8 cellular contexts compared by ENCODE assay signal in the genomic region with DNA sequence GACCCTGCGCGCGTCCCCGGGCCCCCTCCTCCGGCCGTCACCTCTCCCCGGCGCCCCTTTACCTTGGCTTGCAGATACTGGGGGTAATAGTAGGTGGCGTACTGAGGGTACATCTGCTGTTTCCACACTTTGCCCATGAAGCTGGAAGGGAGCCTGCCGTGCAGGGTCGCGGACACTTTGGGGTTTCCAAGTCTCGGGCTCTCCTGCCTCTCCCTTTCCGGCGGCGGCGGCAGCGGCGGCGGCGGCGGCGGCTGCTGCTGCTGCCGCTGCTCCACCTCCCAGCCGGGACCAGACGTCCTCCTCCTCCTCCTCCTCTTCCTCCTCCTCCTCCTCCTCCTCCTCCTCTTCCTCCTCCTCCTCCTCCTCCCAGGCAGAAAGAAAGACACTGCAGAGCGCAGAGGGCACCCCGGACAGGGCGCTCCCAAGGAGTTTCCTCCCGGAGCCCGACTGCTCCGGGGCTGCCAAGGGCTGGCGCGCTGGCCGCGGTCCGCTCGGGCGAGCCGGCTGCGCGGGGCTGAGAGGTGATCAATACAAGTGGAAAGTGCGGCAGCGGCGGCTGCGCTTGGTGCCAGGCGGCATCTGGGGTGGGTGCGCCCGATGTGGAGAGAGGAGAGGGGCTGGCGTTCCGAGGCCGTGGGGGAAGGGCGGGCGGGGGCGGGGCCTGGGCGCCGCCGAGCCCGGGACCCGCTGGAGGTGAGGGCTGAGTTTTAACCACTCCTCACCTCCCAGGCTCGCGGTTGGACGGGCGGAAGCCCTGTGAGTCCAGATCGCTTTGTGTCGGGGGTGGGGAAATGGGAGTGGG. TPM values are rescaled to one million over a fixed set of nuclear protein-coding genes. Genes with fewer than 3 reads are reported as not detected.
DNase-seq lines count a peak whose midpoint lies in the region; ATAC-seq, FAIRE-seq and TF ChIP-seq lines count a peak whose summit lies in the region.

A gene with protein sequence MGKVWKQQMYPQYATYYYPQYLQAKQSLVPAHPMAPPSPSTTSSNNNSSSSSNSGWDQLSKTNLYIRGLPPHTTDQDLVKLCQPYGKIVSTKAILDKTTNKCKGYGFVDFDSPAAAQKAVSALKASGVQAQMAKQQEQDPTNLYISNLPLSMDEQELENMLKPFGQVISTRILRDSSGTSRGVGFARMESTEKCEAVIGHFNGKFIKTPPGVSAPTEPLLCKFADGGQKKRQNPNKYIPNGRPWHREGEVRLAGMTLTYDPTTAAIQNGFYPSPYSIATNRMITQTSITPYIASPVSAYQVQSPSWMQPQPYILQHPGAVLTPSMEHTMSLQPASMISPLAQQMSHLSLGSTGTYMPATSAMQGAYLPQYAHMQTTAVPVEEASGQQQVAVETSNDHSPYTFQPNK (minus strand): TSS at position 581 of the 802 bp plus-strand sequence. CDS start 444 bp downstream, at position 137.

- peak; percentile 51 for ATAC-seq in CD4-positive, alpha-beta T cell (ENCODE audit: poor library complexity)
- peak; percentile 51 for ATAC-seq in HG02759 (IDR thresholded peaks at IDR 0.05; ENCODE audit: unreplicated experiment)

- POLR2A ChIA-PET in CD4-positive, alpha-beta T cell (lab: Charles Lee) = interaction anchor here (1.0 to 3.3 kb wide), 7 partner anchors 8 to 118 kb away, joined by 3 to 18 read pairs (median 5); no protein-coding TSS in a partner anchor

- no peaks in the 10 kb centered on the region for H3K27me3 Mint-ChIP-seq in CD4-positive, alpha-beta T cell
- peaks cover 21% of the 10 kb centered on the region for H3K27me3 Mint-ChIP-seq in neural crest cell (ENCODE audit: low read depth)

- peak within 1 kb of the TSS; percentile 90 for H3K27ac ChIP-seq in CD4-positive, alpha-beta T cell (ENCODE audit: low read depth, low read length)
- H3K27ac ChIP-seq in suprapubic skin = peak within 1 kb of the TSS; percentile 99

- H3K4me3 Mint-ChIP-seq in CD4-positive, alpha-beta T cell = peak within 1 kb of the TSS; percentile 98
- peak within 1 kb of the TSS; percentile 89 for H3K4me3 Mint-ChIP-seq in neural crest cell

- peaks cover 10% of the 10 kb centered on the region for H3K36me3 Mint-ChIP-seq in CD4-positive, alpha-beta T cell (ENCODE audit: low read depth)
- H3K36me3 Mint-ChIP-seq in neural crest cell (ENCODE audit: low read depth) = no peaks in the 10 kb centered on the region

- H3K4me1 Mint-ChIP-seq in CD4-positive, alpha-beta T cell (ENCODE audit: low read depth) = peaks cover 58% of the 10 kb centered on the region
- H3K4me1 Mint-ChIP-seq in neural crest cell = peaks cover 24% of the 10 kb centered on the region

- H3K36me3 ChIP-seq in suprapubic skin = no peaks in the 10 kb centered on the region

- 2% methylated on average over 44 of the region's 66 CpGs for WGBS in suprapubic skin

- FAIRE-seq in RCC 7860 (lab: Jason Lieb, UNC) = no peak

- H3K27ac Mint-ChIP-seq in CD4-positive, alpha-beta T cell = peak within 1 kb of the TSS; percentile 88
- H3K27ac Mint-ChIP-seq in neural crest cell (ENCODE audit: unreplicated experiment) = peak within 1 kb of the TSS; percentile 30

- H3K27me3 ChIP-seq in CD4-positive, alpha-beta T cell (ENCODE audit: control insufficient read depth, insufficient read depth, low read length) = no peaks in the 10 kb centered on the region
- H3K27me3 ChIP-seq in suprapubic skin = no peaks in the 10 kb centered on the region

- peaks cover 33% of the 10 kb centered on the region for H3K4me1 ChIP-seq in suprapubic skin

- no peaks in the 10 kb centered on the region for H3K9me3 Mint-ChIP-seq in CD4-positive, alpha-beta T cell
- H3K9me3 Mint-ChIP-seq in neural crest cell = no peaks in the 10 kb centered on the region

- CTCF ChIA-PET in CD4-positive, alpha-beta T cell (lab: Charles Lee) = interaction anchor here (1.1 to 1.4 kb wide), 2 partner anchors 64 to 139 kb away, joined by 3 to 4 read pairs; no protein-coding TSS in a partner anchor

- TF ChIP-seq EP300 in suprapubic skin (IDR thresholded peaks at IDR 0.05) = no peak

- no peak for TF ChIP-seq POLR2A in suprapubic skin (IDR thresholded peaks at IDR 0.05)

- H3K9me3 ChIP-seq in CD4-positive, alpha-beta T cell (ENCODE audit: control insufficient read depth, low read length) = no peaks in the 10 kb centered on the region
- H3K9me3 ChIP-seq in suprapubic skin = no peaks in the 10 kb centered on the region

- H3K4me3 ChIP-seq in fibroblast of villous mesenchyme (ENCODE audit: low read depth, low read length) (peak within 1 kb of the TSS; percentile 85), suprapubic skin (peak within 1 kb of the TSS; percentile 97)

- no peak for TF ChIP-seq CTCF in CD4-positive, alpha-beta T cell (IDR thresholded peaks at IDR 0.05)
- TF ChIP-seq CTCF in fibroblast of villous mesenchyme (IDR thresholded peaks at IDR 0.05; ENCODE audit: insufficient read depth, low read depth, low read length) (no peak), neural crest cell (conservative IDR thresholded peaks at IDR 0.05) (no peak), suprapubic skin (IDR thresholded peaks at IDR 0.05) (no peak)

- intact Hi-C loops in CD4-positive, alpha-beta T cell (cut with DNase I, micrococcal nuclease) = loop anchor here (2.0 to 5.0 kb wide), 6 partner anchors 19 to 781 kb away; a partner anchor contains a TSS

- DNase-seq in CD4-positive, alpha-beta T cell = peak; percentile 25 to 57 (median 40)
- DNase-seq in RCC 7860 (ENCODE audit: low spot score) = peak; percentile 60
- DNase-seq in activated effector memory CD4-positive, alpha-beta T cell treated with anti-CD3 and anti-CD28 coated beads, Interleukin-2, amount 50 U/mL, for 16 hours = peak; percentile 82
- peak; percentile 54 for DNase-seq in fibroblast of villous mesenchyme (ENCODE audit: low read depth)
- DNase-seq in neural crest cell (ENCODE audit: low read depth, low spot score) = peak; percentile 49
- DNase-seq in suprapubic skin (ENCODE audit: low spot score in 2 of 2) = peak; percentile 79 to 85
- DNase-seq in NAMALWA (ENCODE audit: low spot score) = no peak

RNA-seq across cellular contexts. Expression of the gene that starts here (rescaled TPM):
- 10 to 100 TPM; 88.6 to 90.3 TPM for total RNA-seq in CD4-positive, alpha-beta T cell
- total RNA-seq in fibroblast of villous mesenchyme (72.8 and 121 TPM in 2 replicates), neural crest cell (28.4 and 31.0 TPM in 2 replicates), suprapubic skin (10 to 100 TPM; 55.7 to 92.2 (median 62.2) TPM)
